In genomic region chr9:14746655-14747054, GRCh38 we compare ENCODE assay signal across 30 cellular contexts. TPM values are rescaled to one million over a fixed set of nuclear protein-coding genes. Genes with fewer than 3 reads are reported as not detected.
"Had no signal": no experiment of that assay in that cellular context is flagged by ENCODE, and none has a peak within 500 bp of the region (broad histone marks: within the 10 kb centered on the region; RNA-seq: fewer than 3 reads in every experiment).

No MANE protein-coding gene starts in this region.

- DNase-seq: activated CD4-positive, CD25-positive, alpha-beta regulatory T cell treated with anti-CD3 and anti-CD28 coated beads, Interleukin-2, amount 50 U/mL, for 72 hours; activated CD8-positive, alpha-beta memory T cell treated with anti-CD3 and anti-CD28 coated beads for 24 hours; activated CD8-positive, alpha-beta memory T cell treated with anti-CD3 and anti-CD28 coated beads, Interleukin-2, amount 50 U/mL, for 4 hours; activated naive CD4-positive, alpha-beta T cell; activated T-cell treated with anti-CD3 and anti-CD28 coated beads, Interleukin-2, amount 50 U/mL, for 24 hours; adrenal gland; heart right ventricle; islet precursor cell; left colon; naive thymus-derived CD8-positive, alpha-beta T cell; posterior cingulate gyrus; sigmoid colon; spleen; stimulated activated CD4-positive, alpha-beta T cell treated with anti-CD3 and anti-CD28 coated beads, Interleukin-4, amount 100 ng/mL, for 1 hour; stimulated activated naive CD4-positive, alpha-beta T cell; testis; WERI-Rb-1 had no signal

- H3K4me3 ChIP-seq: adrenal gland, ascending aorta, coronary artery, esophagus muscularis mucosa, gastroesophageal sphincter, heart right ventricle, neural progenitor cell, sigmoid colon, spleen, testis, vagina had no signal

- H3K27ac Mint-ChIP-seq: activated naive CD8-positive, alpha-beta T cell; activated T-cell treated with anti-CD3 and anti-CD28 coated beads, Interleukin-2, amount 50 U/mL, for 24 hours; activated T-helper 2 cell treated with anti-CD3 and anti-CD28 coated beads, Interferon-gamma antibody, Interleukin-2, Interleukin-4, amounts not matched to agents 10 μg/mL and 5 μg/mL and 100 μg/mL, durations not matched to agents 14 hours and 24 hours and 36 hours; mesothelial cell of epicardium; naive thymus-derived CD8-positive, alpha-beta T cell; neural progenitor cell; T-helper 2 cell treated with Interferon-gamma antibody and Interleukin-4, amounts not matched to agents 5 μg/mL and 100 μg/mL, for 36 hours; type B pancreatic cell had no signal

- ATAC-seq: gastroesophageal sphincter; heart right ventricle; left colon; naive thymus-derived CD8-positive, alpha-beta T cell had no signal

- H3K4me1 ChIP-seq: adrenal gland, ascending aorta, esophagus muscularis mucosa, gastroesophageal sphincter, sigmoid colon, spleen, testis, vagina had no signal

- H3K4me3 Mint-ChIP-seq: activated naive CD8-positive, alpha-beta T cell; activated T-cell treated with anti-CD3 and anti-CD28 coated beads, Interleukin-2, amount 50 U/mL, for 24 hours; mesothelial cell of epicardium; naive thymus-derived CD8-positive, alpha-beta T cell; neural progenitor cell; T-helper 2 cell treated with Interferon-gamma antibody and Interleukin-4, amounts not matched to agents 5 μg/mL and 100 μg/mL, for 36 hours; type B pancreatic cell had no signal

- H3K36me3 ChIP-seq: adrenal gland, esophagus muscularis mucosa, neural progenitor cell, spleen, vagina, WERI-Rb-1 had no signal

- H3K9ac ChIP-seq: neural progenitor cell had no signal

- H3K36me3 Mint-ChIP-seq: activated naive CD8-positive, alpha-beta T cell; naive thymus-derived CD8-positive, alpha-beta T cell had no signal

- H3K27me3 ChIP-seq: adrenal gland, ascending aorta, esophagus muscularis mucosa, gastroesophageal sphincter, heart right ventricle, neural progenitor cell, sigmoid colon, testis, vagina had no signal

- H3K9me3 Mint-ChIP-seq: activated T-cell treated with anti-CD3 and anti-CD28 coated beads, Interleukin-2, amount 50 U/mL, for 24 hours; activated T-helper 2 cell treated with anti-CD3 and anti-CD28 coated beads, Interferon-gamma antibody, Interleukin-2, Interleukin-4, amounts not matched to agents 10 μg/mL and 5 μg/mL and 100 μg/mL, durations not matched to agents 14 hours and 24 hours and 36 hours; T-helper 2 cell treated with Interferon-gamma antibody and Interleukin-4, amounts not matched to agents 5 μg/mL and 100 μg/mL, for 36 hours had no signal

- H3K27ac ChIP-seq: adrenal gland, ascending aorta, coronary artery, esophagus muscularis mucosa, gastroesophageal sphincter, heart right ventricle, neural progenitor cell, sigmoid colon, spleen, testis, vagina, WERI-Rb-1 had no signal

- H2AFZ ChIP-seq: neural progenitor cell had no signal

- H3K9me3 ChIP-seq: adrenal gland, ascending aorta, esophagus muscularis mucosa, gastroesophageal sphincter, heart right ventricle, sigmoid colon, testis, vagina had no signal

- H3K4me2 ChIP-seq: neural progenitor cell had no signal

RNA-seq across cellular contexts. Expression of gene CER1, which starts 24.1 kb away (rescaled TPM):
- total RNA-seq: activated T-helper 2 cell treated with anti-CD3 and anti-CD28 coated beads, Interferon-gamma antibody, Interleukin-2, Interleukin-4, amounts not matched to agents 10 μg/mL and 5 μg/mL and 100 μg/mL, durations not matched to agents 14 hours and 24 hours and 36 hours; adrenal gland; ascending aorta; esophagus muscularis mucosa; gastroesophageal sphincter; left colon; lower leg skin; naive thymus-derived CD8-positive, alpha-beta T cell; renal cortical epithelial cell; spleen; vagina had no signal
- polyA plus RNA-seq: adrenal gland; heart right ventricle; naive thymus-derived CD8-positive, alpha-beta T cell; sigmoid colon; spleen had no signal
